ENCODE assay signal across 8 cellular contexts in the genomic region with DNA sequence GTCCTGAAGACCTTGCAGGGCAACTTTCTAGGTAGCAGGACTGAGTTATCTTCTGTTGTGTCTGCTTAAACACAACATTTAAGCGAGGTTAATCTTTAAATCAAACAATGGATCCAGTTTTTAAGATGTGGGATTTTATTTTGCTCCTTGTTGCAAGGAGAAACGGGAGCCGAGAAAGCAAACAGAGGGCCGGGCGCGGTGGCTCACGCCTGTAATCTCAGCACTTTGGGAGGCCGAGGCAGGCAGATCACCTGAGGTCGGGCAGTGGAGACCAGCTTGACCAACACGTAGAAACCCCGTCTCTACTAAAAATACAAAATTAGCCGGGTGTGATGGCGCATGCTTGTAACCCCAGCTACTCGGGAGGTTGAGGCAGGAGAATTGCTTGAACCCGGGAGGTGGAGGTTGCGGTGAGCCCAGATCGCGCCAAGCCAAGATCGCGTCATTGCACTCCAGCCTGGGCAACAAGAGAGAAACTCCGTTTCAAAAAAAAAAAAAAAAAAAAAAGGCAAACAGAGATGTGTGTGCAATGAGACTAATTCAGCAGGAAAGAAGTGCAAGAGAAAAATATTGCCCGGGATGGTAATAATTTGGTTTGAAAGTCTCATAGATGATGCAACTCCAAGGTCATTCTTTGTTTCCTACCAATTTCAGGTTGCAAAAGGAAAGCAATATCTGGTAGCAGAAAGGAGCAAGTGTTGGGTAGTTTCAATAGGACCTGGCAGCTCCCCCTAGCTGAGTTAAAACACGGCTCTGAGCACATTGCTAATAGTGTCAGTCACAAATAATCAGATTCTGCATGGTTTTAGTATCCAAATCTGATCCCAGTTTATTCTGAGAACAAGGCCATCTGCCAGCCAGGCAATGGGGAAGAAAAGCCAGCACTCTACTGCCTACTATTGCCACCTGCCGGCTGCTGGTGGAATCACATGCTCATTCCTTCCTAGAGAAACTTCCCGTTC.
DNase-seq lines count a peak whose midpoint lies in the region; ATAC-seq and TF ChIP-seq lines count a peak whose summit lies in the region.

No MANE protein-coding gene starts in this region.

- TF ChIP-seq CTCF in GM12875 (IDR thresholded peaks at IDR 0.05; ENCODE audit: borderline replicate concordance, insufficient read depth, low read depth, low read length), result peak; percentile 80
- peak; percentile 97 for TF ChIP-seq CTCF in chondrocyte (IDR thresholded peaks at IDR 0.05)

- DNase-seq in NCI-H226 (peak; percentile 75), chondrocyte (ENCODE audit: low spot score) (no peak), left colon (peak; percentile 65 to 88)
- peak; percentile 56 for DNase-seq in activated CD4-positive, alpha-beta T cell treated with anti-CD3 and anti-CD28 coated beads for 1 hour
- DNase-seq in stimulated activated CD4-positive, alpha-beta T cell treated with anti-CD3 and anti-CD28 coated beads, Interleukin-2, amount 100 ng/mL, for 4 hours (ENCODE audit: low read depth), result peak; percentile 54

- peaks cover 28% of the 10 kb centered on the region for H3K4me1 Mint-ChIP-seq in chondrocyte (ENCODE audit: low read depth)

- H3K27ac Mint-ChIP-seq in chondrocyte (ENCODE audit: unreplicated experiment), result peak overlapping the region; percentile 82

- H3K36me3 Mint-ChIP-seq in chondrocyte (ENCODE audit: low read depth), result peaks cover 4% of the 10 kb centered on the region

- no peaks in the 10 kb centered on the region for H3K9me3 Mint-ChIP-seq in chondrocyte (ENCODE audit: low read depth)

- intact Hi-C loops in left colon (cut with DNase I, micrococcal nuclease), result loop anchor here (5.0 to 10.0 kb wide), 2 partner anchors 191 to 209 kb away; no protein-coding TSS in a partner anchor

- H3K4me3 ChIP-seq in GM12875 (ENCODE audit: low read depth, low read length), result no peak overlapping the region

- no peak overlapping the region for H3K4me3 Mint-ChIP-seq in chondrocyte (ENCODE audit: unreplicated experiment)

- no peaks in the 10 kb centered on the region for H3K27me3 Mint-ChIP-seq in chondrocyte (ENCODE audit: low read depth)

- ATAC-seq in HG03139 (IDR thresholded peaks at IDR 0.05; ENCODE audit: unreplicated experiment), result peak; percentile 56
- peak; percentile 86 for ATAC-seq in left colon
- no peak for ATAC-seq in HG03442 (IDR thresholded peaks at IDR 0.05; ENCODE audit: unreplicated experiment)
